8 cellular contexts compared by ENCODE assay signal in genomic region chr2:240840435-240841060, GRCh38. TPM values are rescaled to one million over a fixed set of nuclear protein-coding genes. Genes with fewer than 3 reads are reported as not detected.
DNase-seq lines count a peak whose midpoint lies in the region; ATAC-seq and TF ChIP-seq lines count a peak whose summit lies in the region.

No MANE protein-coding gene starts in this region.

- peak; percentile 91 for DNase-seq in AG08395 (ENCODE audit: low spot score)
- no peak for DNase-seq in GM12864 (ENCODE audit: low read depth)
- peak; percentile 18 for DNase-seq in NCI-H345 treated with DMSO at 0.1 percent for 48 hours (lab: John Stamatoyannopoulos, UW; ENCODE audit: unreplicated experiment)
- DNase-seq in brain microvascular endothelial cell, result peak; percentile 71
- peak; percentile 53 for DNase-seq in kidney glomerular epithelial cell (lab: John Stamatoyannopoulos, UW)
- peak; percentile 85 for DNase-seq in testis

- H3K4me3 ChIP-seq in GM12864 (ENCODE audit: low read depth, low read length), result no peak overlapping the region
- no peak overlapping the region for H3K4me3 ChIP-seq in brain microvascular endothelial cell (ENCODE audit: low read depth, low read length)
- H3K4me3 ChIP-seq in testis, result no peak overlapping the region

- H3K36me3 ChIP-seq in brain microvascular endothelial cell (replicated peaks), result no peaks in the 10 kb centered on the region
- no peaks in the 10 kb centered on the region for H3K36me3 ChIP-seq in testis (ENCODE audit: low read depth, missing control alignments)

- H3K27ac ChIP-seq in brain microvascular endothelial cell, result no peak overlapping the region
- H3K27ac ChIP-seq in testis, result no peak overlapping the region

- no peaks in the 10 kb centered on the region for H3K9me3 ChIP-seq in testis

- H3K4me1 ChIP-seq in testis, result peaks cover 7% of the 10 kb centered on the region

- ATAC-seq in GM21786 (IDR thresholded peaks at IDR 0.05; ENCODE audit: unreplicated experiment), result no peak
- ATAC-seq in HG02870 (IDR thresholded peaks at IDR 0.05; ENCODE audit: unreplicated experiment), result no peak

- intact Hi-C loops in testis (cut with DNase I; ENCODE audit: low total_unique reads), result no loop called here

- in situ Hi-C loops in brain microvascular endothelial cell (cut with HindIII; ENCODE audit: low pct_ligation_motif_present, low sequenced_read_pairs), result loop anchor here (25.0 kb wide), 1 partner anchor 247 kb away; no protein-coding TSS in a partner anchor

- 25 to 53% methylated on average over 3 to 9 of the region's 9 CpGs for WGBS in testis, 2 donors

- peak; percentile 57 for TF ChIP-seq CTCF in GM12864 (IDR thresholded peaks at IDR 0.05; ENCODE audit: low read depth, low read length, missing control alignments)
- peak; percentile 74 for TF ChIP-seq CTCF in brain microvascular endothelial cell (IDR thresholded peaks at IDR 0.05; ENCODE audit: low read depth, low read length, missing control alignments)
- TF ChIP-seq CTCF in testis (IDR thresholded peaks at IDR 0.05), result peak; percentile 48 to 71 (median 65)

- H3K27me3 ChIP-seq in brain microvascular endothelial cell (replicated peaks), result peaks cover 8% of the 10 kb centered on the region
- H3K27me3 ChIP-seq in testis, result no peaks in the 10 kb centered on the region

- no peak for TF ChIP-seq POLR2A in testis (IDR thresholded peaks at IDR 0.05)

RNA-seq across cellular contexts. Expression of gene KIF1A, which starts 20.5 kb away (rescaled TPM):
- total RNA-seq in testis, result 10 to 100 TPM; 37.0 to 42.1 TPM
- polyA plus RNA-seq in testis (ENCODE audit: insufficient read depth, low read depth, low replicate concordance), result 33.5 TPM

RNA-seq across cellular contexts. Expression of gene AGXT, which starts 28.1 kb away (rescaled TPM):
- under 1 TPM in 1 of 2 donors, not detected in 1; 0.24 TPM for total RNA-seq in testis
- 0.51 TPM for polyA plus RNA-seq in testis (ENCODE audit: insufficient read depth, low read depth, low replicate concordance)

RNA-seq across cellular contexts. Expression of gene MAB21L4, which starts 55.4 kb away (rescaled TPM):
- not detected for total RNA-seq in testis
- polyA plus RNA-seq in testis (ENCODE audit: insufficient read depth, low read depth, low replicate concordance), result 1.1 TPM
